In genomic region chr6:92979281-92979680, GRCh38 we compare ENCODE assay signal across 26 cellular contexts.
"Had no signal": no experiment of that assay in that cellular context is flagged by ENCODE, and none has a peak within 500 bp of the region (broad histone marks: within the 10 kb centered on the region; RNA-seq: fewer than 3 reads in every experiment).

No MANE protein-coding gene starts in this region.

- H3K9me3 ChIP-seq: adrenal gland, ascending aorta, breast epithelium, mucosa of descending colon, neutrophil, ovary, psoas muscle, transverse colon had no signal

- H3K36me3 ChIP-seq: adrenal gland, ascending aorta, breast epithelium, heart right ventricle, neutrophil, ovary, spleen, transverse colon had no signal

- H3K27ac ChIP-seq: adrenal gland, ascending aorta, breast epithelium, heart right ventricle, neutrophil, ovary, psoas muscle, spleen, transverse colon had no signal

- H3K4me3 ChIP-seq: adrenal gland, ascending aorta, breast epithelium, heart right ventricle, mucosa of descending colon, ovary, psoas muscle, spleen, transverse colon had no signal

- H3K27me3 ChIP-seq: adrenal gland, ascending aorta, breast epithelium, heart right ventricle, neutrophil, ovary, spleen, transverse colon had no signal

- DNase-seq: activated CD4-positive, alpha-beta memory T cell treated with anti-CD3 and anti-CD28 coated beads for 36 hours; activated CD4-positive, alpha-beta T cell treated with anti-CD3 and anti-CD28 coated beads, Interleukin-2, amount 10 ng/mL, durations not matched to agents 24 days and 14 days; activated CD4-positive, CD25-positive, alpha-beta regulatory T cell treated with anti-CD3 and anti-CD28 coated beads, Interleukin-2, amount 50 U/mL, for 72 hours; activated CD8-positive, alpha-beta memory T cell treated with anti-CD3 and anti-CD28 coated beads, Interleukin-2, amount 50 U/mL, for 4 hours; activated effector memory CD4-positive, alpha-beta T cell treated with anti-CD3 and anti-CD28 coated beads, Interleukin-2, amount 50 U/mL, for 16 hours; activated naive CD4-positive, alpha-beta T cell treated with anti-CD3 and anti-CD28 coated beads for 36 hours; activated naive CD8-positive, alpha-beta T cell treated with anti-CD3 and anti-CD28 coated beads for 36 hours; activated T-cell treated with anti-CD3 and anti-CD28 coated beads, Interleukin-2, amount 50 U/mL, for 1 hour; dermis blood vessel endothelial cell; effector CD4-positive, alpha-beta T cell; foreskin fibroblast; heart right ventricle; left ventricle myocardium superior; mucosa of descending colon; ovary; psoas muscle; right cardiac atrium; spleen; stimulated activated naive CD4-positive, alpha-beta T cell; SW 1271; T-helper 9 cell; transverse colon had no signal

- H3K4me1 ChIP-seq: adrenal gland, ascending aorta, breast epithelium, heart right ventricle, psoas muscle, spleen, transverse colon had no signal
